In genomic region chr7:81195033-81195432, GRCh38 we compare ENCODE assay signal across 33 cellular contexts.
A peak's percentile ranks its signal among the peaks of the same experiment; 100 is the strongest.
DNase-seq lines count a peak whose midpoint lies in the region; FAIRE-seq and TF ChIP-seq lines count a peak whose summit lies in the region.
"Had no signal": no experiment of that assay in that cellular context is flagged by ENCODE, and none has a peak within 500 bp of the region (broad histone marks: within the 10 kb centered on the region; RNA-seq: fewer than 3 reads in every experiment).

No MANE protein-coding gene starts in this region.

- no peaks in the 10 kb centered on the region for H4K20me1 ChIP-seq in astrocyte (ENCODE audit: insufficient read depth, low read length)

- no peaks in the 10 kb centered on the region for H3K9me3 ChIP-seq in astrocyte (ENCODE audit: insufficient read depth, low read depth, low read length)
- H3K9me3 ChIP-seq: esophagus muscularis mucosa, SJSA1, thoracic aorta had no signal

- no peak overlapping the region for H3K4me3 Mint-ChIP-seq in astrocyte (ENCODE audit: unreplicated experiment)
- H3K4me3 Mint-ChIP-seq: activated CD4-positive, alpha-beta T cell treated with anti-CD3 and anti-CD28 coated beads, Interleukin-2, amount 10 ng/mL, durations not matched to agents 7 days and 5 days; activated naive CD8-positive, alpha-beta T cell treated with anti-CD3 and anti-CD28 coated beads, Interleukin-2, amount 10 ng/mL, durations not matched to agents 7 days and 5 days; dendritic cell treated with granulocyte-macrophage colony-stimulating factor and Interleukin-4, amounts not matched to agents 40 ng/mL and 50 ng/mL, for 4 days; stimulated activated naive CD8-positive, alpha-beta T cell treated with anti-CD3 and anti-CD28 coated beads, Interleukin-15, Interleukin-2, amounts not matched to agents 100 ng/mL and 50 ng/mL, for 24 hours; T-cell; WTC11 had no signal

- no peak overlapping the region for H3K4me3 ChIP-seq in astrocyte (ENCODE audit: insufficient read depth, low read depth, low read length)
- H3K4me3 ChIP-seq: esophagus muscularis mucosa, GM12878, SJSA1, thoracic aorta had no signal

- H3K27me3 Mint-ChIP-seq in astrocyte (ENCODE audit: low read depth, unreplicated experiment), result no peaks in the 10 kb centered on the region
- H3K27me3 Mint-ChIP-seq: activated CD4-positive, alpha-beta T cell treated with anti-CD3 and anti-CD28 coated beads, Interleukin-2, amount 10 ng/mL, durations not matched to agents 7 days and 5 days; activated naive CD8-positive, alpha-beta T cell treated with anti-CD3 and anti-CD28 coated beads, Interleukin-2, amount 10 ng/mL, durations not matched to agents 7 days and 5 days; dendritic cell treated with granulocyte-macrophage colony-stimulating factor and Interleukin-4, amounts not matched to agents 40 ng/mL and 50 ng/mL, for 4 days; stimulated activated naive CD8-positive, alpha-beta T cell treated with anti-CD3 and anti-CD28 coated beads, Interleukin-15, Interleukin-2, amounts not matched to agents 100 ng/mL and 50 ng/mL, for 24 hours; T-cell had no signal

- no peak overlapping the region for H2AFZ ChIP-seq in astrocyte (ENCODE audit: low read depth, low read length)
- H2AFZ ChIP-seq: parathyroid adenoma had no signal

- H3K36me3 ChIP-seq in astrocyte (ENCODE audit: insufficient read depth, low read length), result no peaks in the 10 kb centered on the region
- H3K36me3 ChIP-seq: esophagus muscularis mucosa, SJSA1, thoracic aorta had no signal

- no peaks in the 10 kb centered on the region for H3K79me2 ChIP-seq in astrocyte (ENCODE audit: insufficient read depth, low read length)
- H3K79me2 ChIP-seq: parathyroid adenoma had no signal

- TF ChIP-seq CTCF in astrocyte (IDR thresholded peaks at IDR 0.05; ENCODE audit: insufficient read depth, low read depth, low read length), result no peak

- no peak overlapping the region for H3K9ac ChIP-seq in astrocyte (ENCODE audit: low read length)
- H3K9ac ChIP-seq: parathyroid adenoma had no signal

- no peak overlapping the region for H3K4me2 ChIP-seq in astrocyte (ENCODE audit: low read length)

- peaks cover 14% of the 10 kb centered on the region for H3K4me1 Mint-ChIP-seq in astrocyte (ENCODE audit: low read depth, unreplicated experiment)
- H3K4me1 Mint-ChIP-seq: activated CD4-positive, alpha-beta T cell treated with anti-CD3 and anti-CD28 coated beads, Interleukin-2, amount 10 ng/mL, durations not matched to agents 7 days and 5 days; activated naive CD8-positive, alpha-beta T cell treated with anti-CD3 and anti-CD28 coated beads, Interleukin-2, amount 10 ng/mL, durations not matched to agents 7 days and 5 days; T-cell; WTC11 had no signal

- FAIRE-seq in astrocyte (lab: Jason Lieb, UNC), result no peak
- FAIRE-seq: GM12878 had no signal

- H3K27me3 ChIP-seq in astrocyte (ENCODE audit: insufficient read depth, low read length), result no peaks in the 10 kb centered on the region
- H3K27me3 ChIP-seq: esophagus muscularis mucosa, SJSA1 had no signal

- no peak overlapping the region for H3K27ac ChIP-seq in astrocyte (ENCODE audit: low read depth, low read length)
- H3K27ac ChIP-seq: 22Rv1, esophagus muscularis mucosa, parathyroid adenoma, RWPE1, SJSA1, thoracic aorta had no signal

- DNase-seq in DMS53 (lab: John Stamatoyannopoulos, UW) (peak; percentile 52), DMS53 treated with DMSO at 0.1 percent for 48 hours (lab: John Stamatoyannopoulos, UW; ENCODE audit: unreplicated experiment) (no peak), astrocyte (ENCODE audit: low read depth) (peak; percentile 48), foreskin melanocyte (peak; percentile 80), renal cortical epithelial cell (ENCODE audit: low read depth) (peak; percentile 23), cardiac septum (ENCODE audit: low spot score) (no peak), AG20443 (ENCODE audit: low spot score) (no peak), cerebellum (ENCODE audit: low spot score) (no peak)
- DNase-seq: activated CD4-positive, alpha-beta T cell treated with anti-CD3 and anti-CD28 coated beads, Interleukin-2, amount 10 ng/mL, durations not matched to agents 7 days and 5 days; activated gamma-delta T cell treated with Interleukin-2 at 50 U/mL for 16 hours; activated naive CD8-positive, alpha-beta T cell treated with anti-CD3 and anti-CD28 coated beads, Interleukin-2, amount 10 ng/mL, durations not matched to agents 7 days and 5 days; activated T-cell treated with anti-CD3 and anti-CD28 coated beads, Interleukin-2, amount 50 U/mL, for 1 hour; aorta; caudate nucleus; EL; hippocampal formation; left colon; NCI-H1048; NCI-H1694 treated with DMSO at 0.1 percent for 48 hours; NCI-H446 treated with DMSO at 0.1 percent for 48 hours; stimulated activated CD4-positive, alpha-beta T cell treated with anti-CD3 and anti-CD28 coated beads, Interleukin-2, amount 100 ng/mL, for 24 hours; stimulated activated CD8-positive, alpha-beta memory T cell treated with anti-CD3 and anti-CD28 coated beads, Interleukin-4, amount 100 ng/mL, for 48 hours; T-cell had no signal

- intact Hi-C loops in cardiac septum (cut with DNase I), result no loop called here

- H3K9me3 Mint-ChIP-seq in astrocyte (ENCODE audit: unreplicated experiment), result no peaks in the 10 kb centered on the region
- H3K9me3 Mint-ChIP-seq: activated CD4-positive, alpha-beta T cell treated with anti-CD3 and anti-CD28 coated beads, Interleukin-2, amount 10 ng/mL, durations not matched to agents 7 days and 5 days; dendritic cell treated with granulocyte-macrophage colony-stimulating factor and Interleukin-4, amounts not matched to agents 40 ng/mL and 50 ng/mL, for 4 days; WTC11 had no signal

- H3K4me1 ChIP-seq in astrocyte (ENCODE audit: insufficient read depth, low read length), result no peaks in the 10 kb centered on the region
- H3K4me1 ChIP-seq: parathyroid adenoma had no signal

- no peaks in the 10 kb centered on the region for H3K36me3 Mint-ChIP-seq in astrocyte (ENCODE audit: low read depth, unreplicated experiment)
- H3K36me3 Mint-ChIP-seq: activated naive CD8-positive, alpha-beta T cell treated with anti-CD3 and anti-CD28 coated beads, Interleukin-2, amount 10 ng/mL, durations not matched to agents 7 days and 5 days; T-cell; WTC11 had no signal

- peak overlapping the region; percentile 59 for H3K27ac Mint-ChIP-seq in astrocyte (ENCODE audit: unreplicated experiment)
- H3K27ac Mint-ChIP-seq: activated CD4-positive, alpha-beta T cell treated with anti-CD3 and anti-CD28 coated beads, Interleukin-2, amount 10 ng/mL, durations not matched to agents 7 days and 5 days; activated naive CD8-positive, alpha-beta T cell treated with anti-CD3 and anti-CD28 coated beads, Interleukin-2, amount 10 ng/mL, durations not matched to agents 7 days and 5 days; dendritic cell treated with granulocyte-macrophage colony-stimulating factor and Interleukin-4, amounts not matched to agents 40 ng/mL and 50 ng/mL, for 4 days; stimulated activated naive CD8-positive, alpha-beta T cell treated with anti-CD3 and anti-CD28 coated beads, Interleukin-15, Interleukin-2, amounts not matched to agents 100 ng/mL and 50 ng/mL, for 24 hours; T-cell; WTC11 had no signal

Comparison
In these comparisons a context has a peak if more than half of its experiments do, and no peak if none do; other contexts are left out.
1. DNase-seq: peak in DMS53 (single experiment), astrocyte (single experiment), foreskin melanocyte (single experiment) and renal cortical epithelial cell (single experiment); none in DMS53 treated with DMSO at 0.1 percent for 48 hours (single experiment), cardiac septum (single experiment), AG20443 (single experiment) and cerebellum (single experiment).